In the genomic region with DNA sequence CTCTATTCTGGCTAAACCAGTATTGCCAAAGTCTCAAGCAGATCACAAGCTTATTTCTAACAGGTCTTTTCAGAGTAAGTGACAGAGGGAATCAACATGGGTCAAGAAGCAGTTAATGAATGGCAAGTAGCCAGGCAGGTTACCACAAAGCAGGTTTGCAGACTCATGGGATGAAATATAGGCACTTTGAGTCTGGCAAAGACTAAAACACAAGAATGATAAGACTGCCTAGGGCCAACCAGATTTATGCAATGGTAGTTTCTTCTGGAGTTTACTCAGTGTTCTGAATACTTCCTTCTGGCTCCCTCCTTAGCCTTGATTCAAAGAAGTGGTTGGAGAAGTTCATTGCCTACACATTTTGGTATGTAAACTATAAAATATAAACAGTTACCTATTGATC, we compare ENCODE assay signal across 11 cellular contexts. TPM values are rescaled to one million over a fixed set of nuclear protein-coding genes. Genes with fewer than 3 reads are reported as not detected.
DNase-seq lines count a peak whose midpoint lies in the region; ATAC-seq and TF ChIP-seq lines count a peak whose summit lies in the region.
"Had no signal": no experiment of that assay in that cellular context is flagged by ENCODE, and none has a peak within 500 bp of the region (broad histone marks: within the 10 kb centered on the region; RNA-seq: fewer than 3 reads in every experiment).

No MANE protein-coding gene starts in this region.

- no peak overlapping the region for H3K27ac ChIP-seq in ectodermal cell (ENCODE audit: insufficient read depth, low read depth, low read length, poor library complexity, severe bottlenecking)

- H3K36me3 ChIP-seq in ectodermal cell (ENCODE audit: control insufficient read depth, insufficient read depth, low read length), result no peaks in the 10 kb centered on the region

- no peaks in the 10 kb centered on the region for H3K9me3 ChIP-seq in ectodermal cell (ENCODE audit: control insufficient read depth, low read length)

- H3K9me3 Mint-ChIP-seq in neural crest cell, result peaks cover 6% of the 10 kb centered on the region

- H3K27ac Mint-ChIP-seq in neural crest cell (ENCODE audit: unreplicated experiment), result peak overlapping the region; percentile 40

- H3K4me3 ChIP-seq in ectodermal cell (ENCODE audit: insufficient read depth, low read depth, low read length), result peak overlapping the region; percentile 20

- TF ChIP-seq CTCF in neural crest cell (conservative IDR thresholded peaks at IDR 0.05), result no peak

- H3K27me3 Mint-ChIP-seq in neural crest cell (ENCODE audit: low read depth), result no peaks in the 10 kb centered on the region

- H3K4me1 ChIP-seq in ectodermal cell (ENCODE audit: control insufficient read depth, insufficient read depth, low read length), result peaks cover 21% of the 10 kb centered on the region

- ATAC-seq in HG03460 (IDR thresholded peaks at IDR 0.05; ENCODE audit: unreplicated experiment) (no peak), HG02840 (IDR thresholded peaks at IDR 0.05; ENCODE audit: low FRiP score, unreplicated experiment) (no peak)
- ATAC-seq: sciatic nerve had no signal

- H3K4me3 Mint-ChIP-seq in neural crest cell, result peak overlapping the region; percentile 97

- no peaks in the 10 kb centered on the region for H3K27me3 ChIP-seq in ectodermal cell (ENCODE audit: control insufficient read depth, insufficient read depth, low read length, poor library complexity, severe bottlenecking)

- H3K4me1 Mint-ChIP-seq in neural crest cell, result peaks cover 71% of the 10 kb centered on the region

- DNase-seq in NCI-H1105 treated with DMSO at 0.1 percent for 48 hours (lab: John Stamatoyannopoulos, UW), result peak; percentile 8
- no peak for DNase-seq in NCI-H1105 (lab: John Stamatoyannopoulos, UW)
- peak; percentile 64 for DNase-seq in M059J (ENCODE audit: low read depth)
- DNase-seq in neural crest cell (ENCODE audit: low read depth, low spot score), result no peak
- DNase-seq in midbrain (lab: John Stamatoyannopoulos, UW), result no peak
- DNase-seq: activated CD4-positive, alpha-beta T cell treated with anti-CD3 and anti-CD28 coated beads for 4 hours; MM.1S had no signal

- peaks cover 23% of the 10 kb centered on the region for H3K36me3 Mint-ChIP-seq in neural crest cell (ENCODE audit: low read depth)

RNA-seq across cellular contexts. Expression of gene HMGCS1, which starts 3.6 kb away (rescaled TPM):
- 40.2 and 54.4 TPM in 2 replicates for total RNA-seq in M059J (2014; rRNA removed; shearing (Covaris generic))
- polyA plus RNA-seq in ectodermal cell (2013, experiment 1 of 4), result 252 TPM
- 195 TPM for polyA plus RNA-seq in ectodermal cell (2013, experiment 2 of 4)
- polyA plus RNA-seq in ectodermal cell (2013, experiment 3 of 4), result 117 TPM
- 123 TPM for polyA plus RNA-seq in ectodermal cell (2013, experiment 4 of 4)
- 518 and 529 TPM in 2 replicates for total RNA-seq in neural crest cell

Comparison
In these comparisons a context has a peak if more than half of its experiments do, and no peak if none do; other contexts are left out.
1. DNase-seq: peak in NCI-H1105 treated with DMSO at 0.1 percent for 48 hours (single experiment) and M059J (single experiment); none in NCI-H1105 (single experiment), neural crest cell (single experiment) and midbrain (single experiment).